In genomic region chr2:37635359-37636208, GRCh38 we compare ENCODE assay signal across 1 cellular context.
A peak's percentile ranks its signal among the peaks of the same experiment; 100 is the strongest.
TF ChIP-seq lines count a peak whose summit lies in the region.

No MANE protein-coding gene starts in this region.

TF ChIP-seq in GM12878, 131 proteins besides CTCF, POLR2A, EP300 and RAD21 (continued from another document):
- TF ChIP-seq FOXM1 (IDR thresholded peaks at IDR 0.05; ENCODE audit: low read depth, low read length) (peak; percentile 91), STAT1 (conservative IDR thresholded peaks at IDR 0.05) (no peak), MLLT1 (IDR thresholded peaks at IDR 0.05) (peak; percentile 92), PAX5 (IDR thresholded peaks at IDR 0.05; ENCODE audit: borderline replicate concordance, low read depth, low read length) (peak; percentile 17; the same call in 1 of the 2 replicates), RELA (IDR thresholded peaks at IDR 0.05; ENCODE audit: borderline replicate concordance, partially characterized antibody) (peak; percentile 44), RB1 (IDR thresholded peaks at IDR 0.05; ENCODE audit: borderline replicate concordance) (no peak), CREB1 (IDR thresholded peaks at IDR 0.05; ENCODE audit: low read depth) (peak; percentile 84), SP1 (IDR thresholded peaks at IDR 0.05; ENCODE audit: low read depth, low read length) (peak; percentile 44), MXI1 (IDR thresholded peaks at IDR 0.05; ENCODE audit: low read depth, low read length) (no peak; the same call in 1 of the 2 replicates), EZH2 (IDR thresholded peaks at IDR 0.05; ENCODE audit: borderline replicate concordance, control insufficient read depth, low read depth, low read length) (no peak), ZZZ3 (IDR thresholded peaks at IDR 0.05; ENCODE audit: control insufficient read depth, insufficient read length, low read depth) (no peak), PBX3 (IDR thresholded peaks at IDR 0.05; ENCODE audit: insufficient replicate concordance, low read depth, low read length) (no peak), NFXL1 (IDR thresholded peaks at IDR 0.05; ENCODE audit: borderline replicate concordance) (no peak), YY1 (IDR thresholded peaks at IDR 0.05; ENCODE audit: low read depth, low read length) (peak; percentile 69), TAF1 (IDR thresholded peaks at IDR 0.05; ENCODE audit: borderline replicate concordance, low read depth, low read length) (peak; percentile 54; the same call in 1 of the 2 replicates), POLR2AphosphoS5 (IDR thresholded peaks at IDR 0.05; ENCODE audit: low read length) (peak; percentile 73)
